Comparison of ENCODE assay signal across 13 cellular contexts in the genomic region with DNA sequence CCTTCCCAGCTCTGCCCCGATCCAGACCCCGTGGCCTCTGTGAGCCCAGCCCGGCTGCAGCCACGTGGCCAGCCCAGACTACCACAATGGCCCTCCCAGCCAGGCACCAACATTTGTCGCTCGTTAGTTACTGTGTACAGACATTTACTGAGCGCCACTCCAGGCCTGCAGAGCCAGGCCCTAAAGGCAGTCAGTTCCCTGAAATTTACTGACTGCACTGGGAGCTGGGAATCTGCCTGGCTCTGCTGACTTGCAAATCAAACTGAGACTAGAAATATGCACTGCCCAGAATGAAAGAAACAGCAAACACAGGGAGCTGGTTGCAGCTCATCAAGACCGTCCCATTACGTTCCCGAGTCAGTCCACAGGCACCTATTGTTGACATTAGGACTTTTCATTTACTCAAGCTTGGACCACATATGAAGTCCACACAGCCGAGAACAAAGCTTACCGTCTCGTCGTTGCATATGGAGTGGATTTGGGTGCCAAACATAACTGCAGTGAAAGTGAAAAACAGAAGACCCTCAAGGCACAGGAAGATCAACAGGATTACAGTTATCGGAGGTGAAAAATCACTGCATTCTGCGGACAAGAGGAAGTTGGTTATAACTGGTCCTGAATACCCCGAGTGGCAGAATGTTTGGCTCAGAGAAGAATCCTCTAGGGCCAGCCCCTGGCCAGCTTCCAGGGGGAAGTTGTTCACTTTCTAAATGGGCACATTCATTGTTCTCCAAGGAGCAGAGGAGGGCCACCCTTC. TPM values are rescaled to one million over a fixed set of nuclear protein-coding genes. Genes with fewer than 3 reads are reported as not detected.
A peak's percentile ranks its signal among the peaks of the same experiment; 100 is the strongest.
DNase-seq lines count a peak whose midpoint lies in the region; ATAC-seq, FAIRE-seq and TF ChIP-seq lines count a peak whose summit lies in the region.
"Had no signal": no experiment of that assay in that cellular context is flagged by ENCODE, and none has a peak within 500 bp of the region (broad histone marks: within the 10 kb centered on the region; RNA-seq: fewer than 3 reads in every experiment).

No MANE protein-coding gene starts in this region.

- H3K4me3 Mint-ChIP-seq in CD14-positive monocyte = peak overlapping the region in 1 of 2 donors; percentile 56
- H3K4me3 Mint-ChIP-seq: activated CD8-positive, alpha-beta memory T cell treated with anti-CD3 and anti-CD28 coated beads, Interleukin-2, amount 10 ng/mL, durations not matched to agents 7 days and 5 days; CD4-positive, CD25-positive, alpha-beta regulatory T cell had no signal

- no peaks in the 10 kb centered on the region for H3K9me3 ChIP-seq in ascending aorta
- H3K9me3 ChIP-seq in prostate gland = no peaks in the 10 kb centered on the region

- no peak for FAIRE-seq in D721Med (lab: Jason Lieb, UNC)

- H3K27ac ChIP-seq in ascending aorta (peak overlapping the region; percentile 1 to 15), prostate gland (peak overlapping the region; percentile 27 to 86)

- H3K36me3 ChIP-seq in ascending aorta = peaks cover 58 to 70% of the 10 kb centered on the region in 2 donors
- peaks cover 0 to 7% of the 10 kb centered on the region in 2 donors for H3K36me3 ChIP-seq in prostate gland

- intact Hi-C loops in CD14-positive monocyte (cut with micrococcal nuclease) (loop anchor here in 1 of 2 donors (5.0 to 10.0 kb wide), 2 partner anchors 35 to 302 kb away; a partner anchor contains a TSS), ascending aorta (cut with DNase I) (no loop called here), left ventricle myocardium superior (cut with micrococcal nuclease) (no loop called here), prostate gland (cut with DNase I) (no loop called here)

- no peaks in the 10 kb centered on the region for H3K27me3 ChIP-seq in ascending aorta
- no peaks in the 10 kb centered on the region for H3K27me3 ChIP-seq in prostate gland (replicated peaks; ENCODE audit: insufficient read depth)

- WGBS in prostate gland = 38% methylated on average over 17 of the region's 17 CpGs

- H3K27me3 Mint-ChIP-seq in CD14-positive monocyte (ENCODE audit: low read depth in 3 of 3) = peaks cover 0 to 2% (median 1%) of the 10 kb centered on the region in 3 donors
- H3K27me3 Mint-ChIP-seq: activated CD8-positive, alpha-beta memory T cell treated with anti-CD3 and anti-CD28 coated beads, Interleukin-2, amount 10 ng/mL, durations not matched to agents 7 days and 5 days; CD4-positive, CD25-positive, alpha-beta regulatory T cell had no signal

- H3K4me1 ChIP-seq in ascending aorta = peaks cover 4 to 10% of the 10 kb centered on the region in 2 donors
- H3K4me1 ChIP-seq in prostate gland (replicated peaks) = peaks cover 14% of the 10 kb centered on the region

- peaks cover 77 to 85% of the 10 kb centered on the region in 2 donors for H3K36me3 Mint-ChIP-seq in CD14-positive monocyte

- peak overlapping the region; percentile 36 to 87 (median 72) for H3K27ac Mint-ChIP-seq in CD14-positive monocyte
- H3K27ac Mint-ChIP-seq: activated CD8-positive, alpha-beta memory T cell treated with anti-CD3 and anti-CD28 coated beads, Interleukin-2, amount 10 ng/mL, durations not matched to agents 7 days and 5 days had no signal

- TF ChIP-seq POLR2A in prostate gland (IDR thresholded peaks at IDR 0.05) = no peak

- TF ChIP-seq CTCF in CD14-positive monocyte (IDR thresholded peaks at IDR 0.05) (no peak), ascending aorta (IDR thresholded peaks at IDR 0.05) (no peak), prostate gland (IDR thresholded peaks at IDR 0.05) (no peak), D721Med (IDR thresholded peaks at IDR 0.05; ENCODE audit: insufficient read depth, missing control alignments) (no peak)

- H3K4me3 ChIP-seq in ascending aorta (no peak overlapping the region), prostate gland (no peak overlapping the region)

- no peaks in the 10 kb centered on the region for H3K9me3 Mint-ChIP-seq in CD14-positive monocyte
- H3K9me3 Mint-ChIP-seq: CD4-positive, CD25-positive, alpha-beta regulatory T cell had no signal

- peaks cover 46% of the 10 kb centered on the region for H3K4me1 Mint-ChIP-seq in CD14-positive monocyte
- H3K4me1 Mint-ChIP-seq: activated CD8-positive, alpha-beta memory T cell treated with anti-CD3 and anti-CD28 coated beads, Interleukin-2, amount 10 ng/mL, durations not matched to agents 7 days and 5 days had no signal

- DNase-seq in CD14-positive monocyte (ENCODE audit: low spot score) (no peak), ascending aorta (ENCODE audit: low spot score in 2 of 2) (peak; percentile 40 to 74), left ventricle myocardium superior (peak; percentile 66), prostate gland (ENCODE audit: low spot score) (peak; percentile 69), D721Med (ENCODE audit: insufficient read length, low spot score) (no peak)
- DNase-seq in activated naive CD4-positive, alpha-beta T cell treated with anti-CD3 and anti-CD28 coated beads, Interleukin-2, amount 50 U/mL, for 16 hours = no peak
- DNase-seq: activated CD8-positive, alpha-beta memory T cell treated with anti-CD3 and anti-CD28 coated beads, Interleukin-2, amount 10 ng/mL, durations not matched to agents 7 days and 5 days; CD4-positive, CD25-positive, alpha-beta regulatory T cell; NCI-H146; NCI-H526 treated with DMSO at 0.1 percent for 48 hours; stimulated activated CD8-positive, alpha-beta memory T cell treated with anti-CD3 and anti-CD28 coated beads, Interleukin-4, amount 100 ng/mL, for 48 hours had no signal

- ATAC-seq in left ventricle myocardium superior (peak; percentile 14), HG02840 (IDR thresholded peaks at IDR 0.05; ENCODE audit: low FRiP score, unreplicated experiment) (no peak), GM21717 (IDR thresholded peaks at IDR 0.05; ENCODE audit: unreplicated experiment) (no peak)
- ATAC-seq: activated CD8-positive, alpha-beta memory T cell treated with anti-CD3 and anti-CD28 coated beads, Interleukin-2, amount 10 ng/mL, durations not matched to agents 7 days and 5 days had no signal

RNA-seq across cellular contexts. Expression of a gene that starts 34.5 kb away (rescaled TPM):
- 100 to 1,000 TPM in 1 of 2 donors, 10 to 100 TPM in 1; 99.7 to 129 TPM for polyA plus RNA-seq in CD14-positive monocyte
- total RNA-seq in ascending aorta = 70.7 TPM
- 37.1 TPM for total RNA-seq in left ventricle myocardium superior
- total RNA-seq in prostate gland = 10 to 100 TPM; 64.6 TPM

RNA-seq across cellular contexts. Expression of a gene that starts 50.8 kb away (rescaled TPM):
- 10 to 100 TPM; 21.4 to 32.7 TPM for polyA plus RNA-seq in CD14-positive monocyte
- total RNA-seq in ascending aorta = 131 TPM
- total RNA-seq in left ventricle myocardium superior = 9.5 TPM
- 10 to 100 TPM; 14.4 to 29.4 TPM for total RNA-seq in prostate gland

Comparison
In these comparisons a context has a peak if more than half of its experiments do, and no peak if none do; other contexts are left out.
1. DNase-seq: peak in ascending aorta (2 of 2), left ventricle myocardium superior (single experiment) and prostate gland (single experiment); none in CD14-positive monocyte (single experiment), D721Med (single experiment) and activated naive CD4-positive, alpha-beta T cell treated with anti-CD3 and anti-CD28 coated beads, Interleukin-2, amount 50 U/mL, for 16 hours (single experiment).